In the genomic region with DNA sequence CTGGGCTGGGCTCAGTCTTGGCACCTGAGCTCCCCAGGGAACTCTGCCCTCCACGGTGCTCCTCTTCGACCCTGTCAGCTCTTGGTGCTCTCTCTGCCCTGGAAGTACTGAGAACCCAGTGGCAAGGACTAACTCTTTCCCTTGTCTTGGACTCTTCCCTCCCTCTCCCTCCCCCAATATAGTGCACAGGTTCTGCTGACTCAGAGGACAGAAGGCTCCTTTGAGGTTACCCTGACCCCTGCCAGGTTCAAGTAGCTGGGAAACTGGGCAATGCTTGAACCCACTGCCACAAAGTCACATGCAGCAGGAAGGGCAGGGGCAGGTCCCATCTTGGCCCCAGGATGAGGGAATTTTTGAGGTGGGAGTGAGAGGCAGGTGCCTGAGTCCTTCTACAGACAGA, we compare ENCODE assay signal across 26 cellular contexts. TPM values are rescaled to one million over a fixed set of nuclear protein-coding genes. Genes with fewer than 3 reads are reported as not detected.
DNase-seq lines count a peak whose midpoint lies in the region; ATAC-seq and TF ChIP-seq lines count a peak whose summit lies in the region.
"Had no signal": no experiment of that assay in that cellular context is flagged by ENCODE, and none has a peak within 500 bp of the region (broad histone marks: within the 10 kb centered on the region; RNA-seq: fewer than 3 reads in every experiment).

No MANE protein-coding gene starts in this region.

- H3K9me3 Mint-ChIP-seq in CD4-positive, CD25-positive, alpha-beta regulatory T cell = no peaks in the 10 kb centered on the region
- H3K9me3 Mint-ChIP-seq: activated T-cell treated with anti-CD3 and anti-CD28 coated beads, Interleukin-2, amount 50 U/mL, for 4 hours; T-helper 1 cell treated with Interleukin-12 subunit alpha and Interleukin-12 subunit beta and Interleukin-4 antibody, amounts not matched to agents 30 μg/mL and 1 μg/mL, for 36 hours had no signal

- H3K9me2 ChIP-seq in OCI-LY7 (ENCODE audit: insufficient read depth, low read length) = no peaks in the 10 kb centered on the region

- no peak for ATAC-seq in CD4-positive, CD25-positive, alpha-beta regulatory T cell (ENCODE audit: low read depth in 2 of 2)
- ATAC-seq: activated T-cell treated with anti-CD3 and anti-CD28 coated beads, Interleukin-2, amount 50 U/mL, for 4 hours; body of pancreas; left colon had no signal

- no peak for TF ChIP-seq EP300 in esophagus muscularis mucosa (IDR thresholded peaks at IDR 0.05)

- H2AFZ ChIP-seq in OCI-LY7 (ENCODE audit: low read length) = no peak overlapping the region

- TF ChIP-seq CTCF in OCI-LY7 (conservative IDR thresholded peaks at IDR 0.05; ENCODE audit: low read length) = no peak
- TF ChIP-seq CTCF in esophagus muscularis mucosa (IDR thresholded peaks at IDR 0.05) = no peak
- no peak for TF ChIP-seq CTCF in BE2C (IDR thresholded peaks at IDR 0.05; ENCODE audit: low read depth, low read length)
- TF ChIP-seq CTCF in WERI-Rb-1 (IDR thresholded peaks at IDR 0.05; ENCODE audit: low read depth, low read length) = no peak

- no peak for DNase-seq in CD4-positive, CD25-positive, alpha-beta regulatory T cell
- no peak for DNase-seq in OCI-LY7 (ENCODE audit: low spot score)
- no peak for DNase-seq in esophagus muscularis mucosa (ENCODE audit: extremely low spot score)
- peak; percentile 44 for DNase-seq in renal cortical epithelial cell (ENCODE audit: low read depth)
- no peak for DNase-seq in NCI-H1694 treated with DMSO at 0.1 percent for 48 hours (lab: John Stamatoyannopoulos, UW)
- no peak for DNase-seq in BE2C
- DNase-seq in superior temporal gyrus (ENCODE audit: extremely low spot score) = no peak
- DNase-seq in WERI-Rb-1 = no peak
- DNase-seq: activated CD4-positive, alpha-beta T cell treated with anti-CD3 and anti-CD28 coated beads for 48 hours; activated naive CD4-positive, alpha-beta T cell; activated T-cell treated with anti-CD3 and anti-CD28 coated beads, Interleukin-2, amount 50 U/mL, for 4 hours; body of pancreas; hippocampal formation; left colon; NCI-H1105; NCI-H2029; nucleus accumbens; stomach; upper lobe of left lung had no signal

- peak overlapping the region; percentile 24; the same call in 1 of the 2 replicates for H3K4me2 ChIP-seq in OCI-LY7 (ENCODE audit: low read length)

- H3K79me2 ChIP-seq in OCI-LY7 (ENCODE audit: insufficient read depth, low read depth, low read length) = no peaks in the 10 kb centered on the region

- no peaks in the 10 kb centered on the region for H4K20me1 ChIP-seq in OCI-LY7 (ENCODE audit: insufficient read depth, low read length)

- CTCF ChIA-PET in OCI-LY7 (lab: Charles Lee; ENCODE audit: unreplicated experiment) = interaction anchor here (0.6 to 1.1 kb wide), 2 partner anchors 39 to 58 kb away, joined by 3 read pairs; a partner anchor contains a TSS

- H3K27ac ChIP-seq in CD4-positive, CD25-positive, alpha-beta regulatory T cell (ENCODE audit: insufficient read depth, low read length, poor library complexity, severe bottlenecking) = peak overlapping the region; percentile 69
- no peak overlapping the region for H3K27ac ChIP-seq in OCI-LY7 (ENCODE audit: low read depth, low read length, poor library complexity, severe bottlenecking)
- peak overlapping the region; percentile 84 to 90 (median 88) for H3K27ac ChIP-seq in esophagus muscularis mucosa (replicated peaks in 1 of 4)
- no peak overlapping the region for H3K27ac ChIP-seq in WERI-Rb-1
- H3K27ac ChIP-seq: HL-60, SK-N-MC had no signal

- no peaks in the 10 kb centered on the region for H3K36me3 Mint-ChIP-seq in CD4-positive, CD25-positive, alpha-beta regulatory T cell

- intact Hi-C loops in OCI-LY7 (cut with micrococcal nuclease; ENCODE audit: unreplicated experiment) (no loop called here), esophagus muscularis mucosa (cut with DNase I) (no loop called here)

- H3K36me3 ChIP-seq in CD4-positive, CD25-positive, alpha-beta regulatory T cell (ENCODE audit: control insufficient read depth, insufficient read depth, low read length) = no peaks in the 10 kb centered on the region
- H3K36me3 ChIP-seq in OCI-LY7 (ENCODE audit: insufficient read depth, low read length) (no peaks in the 10 kb centered on the region), esophagus muscularis mucosa (no peaks in the 10 kb centered on the region), BE2C (no peaks in the 10 kb centered on the region), WERI-Rb-1 (no peaks in the 10 kb centered on the region)
- H3K36me3 ChIP-seq: stomach, upper lobe of left lung had no signal

- no TSS peak for BruUV-seq in OCI-LY7 (replicated peaks; lab: Mats Ljungman, UMichigan)

- no peaks in the 10 kb centered on the region for H3K27me3 Mint-ChIP-seq in CD4-positive, CD25-positive, alpha-beta regulatory T cell

- H3K4me3 ChIP-seq in CD4-positive, CD25-positive, alpha-beta regulatory T cell (ENCODE audit: low read depth, low read length) = no peak overlapping the region
- no peak overlapping the region for H3K4me3 ChIP-seq in OCI-LY7 (ENCODE audit: low read depth, low read length, poor library complexity, severe bottlenecking)
- no peak overlapping the region for H3K4me3 ChIP-seq in esophagus muscularis mucosa
- no peak overlapping the region for H3K4me3 ChIP-seq in BE2C (ENCODE audit: low read depth, low read length)
- no peak overlapping the region for H3K4me3 ChIP-seq in WERI-Rb-1 (ENCODE audit: low read depth, low read length)
- H3K4me3 ChIP-seq: body of pancreas, SK-N-MC, skin epidermis, stomach, upper lobe of left lung had no signal

- H3K4me3 Mint-ChIP-seq in CD4-positive, CD25-positive, alpha-beta regulatory T cell = no peak overlapping the region
- H3K4me3 Mint-ChIP-seq: activated T-cell treated with anti-CD3 and anti-CD28 coated beads, Interleukin-2, amount 50 U/mL, for 4 hours; T-helper 1 cell treated with Interleukin-12 subunit alpha and Interleukin-12 subunit beta and Interleukin-4 antibody, amounts not matched to agents 30 μg/mL and 1 μg/mL, for 36 hours had no signal

- WGBS in esophagus muscularis mucosa = 69% methylated on average over 2 of the region's 2 CpGs

- no peaks in the 10 kb centered on the region for H3K27me3 ChIP-seq in CD4-positive, CD25-positive, alpha-beta regulatory T cell (ENCODE audit: control insufficient read depth, insufficient read depth, low read length)
- H3K27me3 ChIP-seq in esophagus muscularis mucosa (no peaks in the 10 kb centered on the region), BE2C (no peaks in the 10 kb centered on the region), WERI-Rb-1 (ENCODE audit: insufficient read depth, low read depth, severe bottlenecking) (no peaks in the 10 kb centered on the region)
- H3K27me3 ChIP-seq: body of pancreas, stomach, upper lobe of left lung had no signal

- no peaks in the 10 kb centered on the region for H3K9me3 ChIP-seq in CD4-positive, CD25-positive, alpha-beta regulatory T cell (ENCODE audit: control insufficient read depth in 2 of 2, low read length in 2 of 2)
- H3K9me3 ChIP-seq in OCI-LY7 (ENCODE audit: low read length) = no peaks in the 10 kb centered on the region
- H3K9me3 ChIP-seq in esophagus muscularis mucosa = no peaks in the 10 kb centered on the region
- H3K9me3 ChIP-seq in BE2C = no peaks in the 10 kb centered on the region
- no peaks in the 10 kb centered on the region for H3K9me3 ChIP-seq in WERI-Rb-1 (ENCODE audit: severe bottlenecking)
- H3K9me3 ChIP-seq: body of pancreas, stomach, upper lobe of left lung had no signal

- TF ChIP-seq POLR2A in esophagus muscularis mucosa (IDR thresholded peaks at IDR 0.05; ENCODE audit: low read depth) = no peak

- peak overlapping the region in 2 of 3 donors; percentile 78 to 91 for H3K27ac Mint-ChIP-seq in CD4-positive, CD25-positive, alpha-beta regulatory T cell
- H3K27ac Mint-ChIP-seq: T-helper 1 cell treated with Interleukin-12 subunit alpha and Interleukin-12 subunit beta and Interleukin-4 antibody, amounts not matched to agents 30 μg/mL and 1 μg/mL, for 36 hours had no signal

- H3K4me1 ChIP-seq in CD4-positive, CD25-positive, alpha-beta regulatory T cell (ENCODE audit: control insufficient read depth, insufficient read depth, low read length, poor library complexity, severe bottlenecking) = peaks cover 14% of the 10 kb centered on the region
- H3K4me1 ChIP-seq in OCI-LY7 (ENCODE audit: insufficient read depth, low read length, poor library complexity, severe bottlenecking) (peaks cover 40% of the 10 kb centered on the region), esophagus muscularis mucosa (peaks cover 54 to 100% (median 97%) of the 10 kb centered on the region in 4 donors), BE2C (no peaks in the 10 kb centered on the region)

- POLR2A ChIA-PET in OCI-LY7 (lab: Charles Lee) = interaction anchor here (0.5 to 0.8 kb wide), 3 partner anchors 8 to 272 kb away, joined by 4 to 7 read pairs (median 4); no protein-coding TSS in a partner anchor

- peaks cover 4 to 30% (median 22%) of the 10 kb centered on the region in 4 donors for H3K4me1 Mint-ChIP-seq in CD4-positive, CD25-positive, alpha-beta regulatory T cell

RNA-seq across cellular contexts. Expression of a gene that starts 20.3 kb away (rescaled TPM):
- 0.44 TPM for total RNA-seq in CD4-positive, CD25-positive, alpha-beta regulatory T cell
- under 1 TPM in 3 of 4 donors, not detected in 1; 0.10 to 0.25 (median 0.13) TPM for polyA plus RNA-seq in CD4-positive, CD25-positive, alpha-beta regulatory T cell
- 0.16 and 0.33 TPM in 2 replicates for total RNA-seq in OCI-LY7 (2014; rRNA removed; shearing (Covaris generic))
- total RNA-seq in OCI-LY7 (2022) (0.37 and 0.49 TPM in 2 replicates), esophagus muscularis mucosa (10 to 100 TPM in 3 of 4 donors, 1 to 10 TPM in 1; 9.3 to 22.0 (median 17.1) TPM), renal cortical epithelial cell (0.20 and 0.87 TPM in 2 replicates)
- polyA plus RNA-seq in BE2C (2012; ENCODE audit: insufficient read depth, insufficient read length, low read depth) = 2.9 TPM
- total RNA-seq: dermis microvascular lymphatic vessel endothelial cell, RPMI7951 had no signal
- polyA plus RNA-seq: AG04450 had no signal

RNA-seq across cellular contexts. Expression of a gene that starts 58.3 kb away (rescaled TPM):
- total RNA-seq in CD4-positive, CD25-positive, alpha-beta regulatory T cell = 14.8 TPM
- polyA plus RNA-seq in CD4-positive, CD25-positive, alpha-beta regulatory T cell = 10 to 100 TPM in 3 of 4 donors, 1 to 10 TPM in 1; 7.0 to 15.8 (median 13.3) TPM
- 2.0 TPM in 1 of 2 replicates, not detected in the other for total RNA-seq in OCI-LY7 (2014; rRNA removed; shearing (Covaris generic))
- total RNA-seq in OCI-LY7 (2022) = not detected in 2 replicates
- total RNA-seq in esophagus muscularis mucosa = 10 to 100 TPM; 10.1 to 37.8 (median 18.5) TPM
- 33.5 and 45.1 TPM in 2 replicates for total RNA-seq in renal cortical epithelial cell
- polyA plus RNA-seq in BE2C (2012; ENCODE audit: insufficient read depth, insufficient read length, low read depth) = 0.77 TPM

Comparison
In these comparisons a context has a peak if more than half of its experiments do, and no peak if none do; other contexts are left out.
1. H3K27ac ChIP-seq: peak in CD4-positive, CD25-positive, alpha-beta regulatory T cell (single experiment) and esophagus muscularis mucosa (4 of 4); none in OCI-LY7 (single experiment) and WERI-Rb-1 (single experiment).